ENCODE assay signal across 1 cellular context in the genomic region with DNA sequence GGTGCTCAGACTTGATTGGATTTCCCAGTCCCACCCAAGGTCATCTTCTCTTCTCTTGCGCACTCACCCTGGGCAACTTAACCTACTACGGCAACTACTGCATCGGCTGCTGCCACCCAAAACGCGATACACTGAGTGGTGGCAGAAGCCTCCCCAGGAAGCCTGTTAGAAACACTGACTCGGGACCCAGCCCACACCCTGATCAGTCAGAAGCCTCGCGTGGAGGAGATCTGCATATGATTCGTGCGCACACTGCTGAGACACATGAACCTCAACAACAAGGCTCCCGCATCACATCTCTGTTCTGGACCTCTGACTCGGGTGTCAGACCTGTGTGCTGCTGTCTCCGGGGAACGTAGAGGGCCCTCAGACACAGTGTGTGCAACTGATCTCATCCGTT.
TF ChIP-seq lines count a peak whose summit lies in the region.

No MANE protein-coding gene starts in this region.

TF ChIP-seq in H1, 55 proteins besides CTCF, POLR2A, EP300 and RAD21:
- TF ChIP-seq CTBP2 (IDR thresholded peaks at IDR 0.05; ENCODE audit: borderline replicate concordance, insufficient read depth, insufficient read length, low read length) (no peak), YY1 (IDR thresholded peaks at IDR 0.05; ENCODE audit: low read depth, low read length) (no peak)
